Comparison of ENCODE assay signal across 9 cellular contexts in genomic region chr11:1759151-1759850, GRCh38. TPM values are rescaled to one million over a fixed set of nuclear protein-coding genes. Genes with fewer than 3 reads are reported as not detected.
DNase-seq lines count a peak whose midpoint lies in the region; ATAC-seq and TF ChIP-seq lines count a peak whose summit lies in the region.
"Had no signal": no experiment of that assay in that cellular context is flagged by ENCODE, and none has a peak within 500 bp of the region (broad histone marks: within the 10 kb centered on the region; RNA-seq: fewer than 3 reads in every experiment).

No MANE protein-coding gene starts in this region.

- H3K9me3 Mint-ChIP-seq in stimulated activated effector memory CD8-positive, alpha-beta T cell treated with anti-CD3 and anti-CD28 coated beads, Interleukin-12 subunit alpha, Interleukin-12 subunit beta, amount 100 ng/mL, for 72 hours, result no peaks in the 10 kb centered on the region

- H3K27ac Mint-ChIP-seq in stimulated activated effector memory CD8-positive, alpha-beta T cell treated with anti-CD3 and anti-CD28 coated beads, Interleukin-12 subunit alpha, Interleukin-12 subunit beta, amount 100 ng/mL, for 72 hours, result peak overlapping the region; percentile 96

- TF ChIP-seq POLR2A in adrenal gland (IDR thresholded peaks at IDR 0.05), result no peak

- peak in 6 of 7 donors; percentile 62 to 83 (median 70) for DNase-seq in adrenal gland
- peak; percentile 34 to 83 for DNase-seq in left lung
- DNase-seq in stimulated activated effector memory CD8-positive, alpha-beta T cell treated with anti-CD3 and anti-CD28 coated beads, Interleukin-12 subunit alpha, Interleukin-12 subunit beta, amount 100 ng/mL, for 72 hours (ENCODE audit: low spot score in 2 of 2), result no peak
- no peak for DNase-seq in SW480 (ENCODE audit: low spot score)
- DNase-seq in epidermal melanocyte (ENCODE audit: insufficient read length, low spot score), result no peak
- DNase-seq: cerebellar nuclear complex, NCI-H446 treated with DMSO at 0.1 percent for 48 hours had no signal

- H3K4me1 ChIP-seq in adrenal gland (replicated peaks in 1 of 2) (peaks cover 63 to 82% of the 10 kb centered on the region in 2 donors), left lung (peaks cover 37 to 88% of the 10 kb centered on the region in 2 donors)

- peaks cover 44% of the 10 kb centered on the region for H3K36me3 Mint-ChIP-seq in stimulated activated effector memory CD8-positive, alpha-beta T cell treated with anti-CD3 and anti-CD28 coated beads, Interleukin-12 subunit alpha, Interleukin-12 subunit beta, amount 100 ng/mL, for 72 hours

- WGBS in adrenal gland, 4 donors, result 63 to 93% (median 67%) methylated on average over 3 to 23 of the region's 23 CpGs

- H3K4me1 Mint-ChIP-seq in stimulated activated effector memory CD8-positive, alpha-beta T cell treated with anti-CD3 and anti-CD28 coated beads, Interleukin-12 subunit alpha, Interleukin-12 subunit beta, amount 100 ng/mL, for 72 hours, result peaks cover 65% of the 10 kb centered on the region

- peaks cover 30% of the 10 kb centered on the region; the same call in 1 of the 2 replicates for H3K36me3 ChIP-seq in KOPT-K1 (ENCODE audit: insufficient read depth, low read length)
- H3K36me3 ChIP-seq in adrenal gland (replicated peaks in 1 of 2), result peaks cover 0 to 59% of the 10 kb centered on the region in 2 donors
- H3K36me3 ChIP-seq in left lung, result peaks cover 0 to 77% of the 10 kb centered on the region in 2 donors

- H3K27ac ChIP-seq in KOPT-K1 (ENCODE audit: low read depth, low read length, poor library complexity, severe bottlenecking) (peak overlapping the region; percentile 94), adrenal gland (peak overlapping the region; percentile 83 to 100 (median 96)), left lung (peak overlapping the region; percentile 88 to 93)

- H3K4me3 ChIP-seq in adrenal gland (peak overlapping the region in 1 of 4 donors; percentile 40), left lung (peak overlapping the region in 1 of 2 donors; percentile 78)

- H3K9me3 ChIP-seq in KOPT-K1 (ENCODE audit: insufficient read depth, low read length, poor library complexity, severe bottlenecking) (no peaks in the 10 kb centered on the region), adrenal gland (replicated peaks in 1 of 3) (no peaks in the 10 kb centered on the region), left lung (no peaks in the 10 kb centered on the region)

- intact Hi-C loops in adrenal gland (cut with DNase I), result no loop called here
- intact Hi-C loops in left lung (cut with DNase I), result no loop called here

- no peak for TF ChIP-seq CTCF in adrenal gland (IDR thresholded peaks at IDR 0.05)
- TF ChIP-seq CTCF in left lung (IDR thresholded peaks at IDR 0.05), result no peak

- ATAC-seq in left lung (no peak), HG03354 (IDR thresholded peaks at IDR 0.05; ENCODE audit: poor library complexity, severe bottlenecking, unreplicated experiment) (no peak)
- ATAC-seq in stimulated activated effector memory CD8-positive, alpha-beta T cell treated with anti-CD3 and anti-CD28 coated beads, Interleukin-12 subunit alpha, Interleukin-12 subunit beta, amount 100 ng/mL, for 72 hours, result no peak

- no peaks in the 10 kb centered on the region for H3K27me3 ChIP-seq in adrenal gland
- no peaks in the 10 kb centered on the region for H3K27me3 ChIP-seq in left lung

- H3K4me3 Mint-ChIP-seq in stimulated activated effector memory CD8-positive, alpha-beta T cell treated with anti-CD3 and anti-CD28 coated beads, Interleukin-12 subunit alpha, Interleukin-12 subunit beta, amount 100 ng/mL, for 72 hours, result peak overlapping the region; percentile 74

RNA-seq across cellular contexts. Expression of gene CTSD, which starts 4.4 kb away (rescaled TPM):
- total RNA-seq in adrenal gland, result 1,000 to 10,000 TPM; 1,712 to 4,168 (median 2,244) TPM
- 1,000 to 10,000 TPM in 2 of 3 donors, 100 to 1,000 TPM in 1; 641 to 1,561 (median 1,335) TPM for polyA plus RNA-seq in adrenal gland
- 1,000 to 10,000 TPM; 1,902 to 2,455 TPM for total RNA-seq in left lung

RNA-seq across cellular contexts. Expression of gene IFITM10, which starts 8.9 kb away (rescaled TPM):
- total RNA-seq in adrenal gland (100 to 1,000 TPM in 1 of 8 donors, 10 to 100 TPM in 7; 15.7 to 112 (median 31.6) TPM), left lung (10 to 100 TPM in 1 of 2 donors, 1 to 10 TPM in 1; 3.4 to 16.5 TPM)
- polyA plus RNA-seq in adrenal gland, result 100 to 1,000 TPM in 1 of 3 donors, 10 to 100 TPM in 1, 1 to 10 TPM in 1; 6.3 to 267 (median 76.5) TPM

Comparison
In these comparisons a context has a peak if more than half of its experiments do, and no peak if none do; other contexts are left out.
1. DNase-seq: peak in adrenal gland (6 of 7) and left lung (2 of 2); none in stimulated activated effector memory CD8-positive, alpha-beta T cell treated with anti-CD3 and anti-CD28 coated beads, Interleukin-12 subunit alpha, Interleukin-12 subunit beta, amount 100 ng/mL, for 72 hours (0 of 2), SW480 (single experiment) and epidermal melanocyte (single experiment).
2. Peak in every context shown above with its lines, with median percentiles within 50 percentile points of each other: H3K27ac ChIP-seq.